In the genomic region with DNA sequence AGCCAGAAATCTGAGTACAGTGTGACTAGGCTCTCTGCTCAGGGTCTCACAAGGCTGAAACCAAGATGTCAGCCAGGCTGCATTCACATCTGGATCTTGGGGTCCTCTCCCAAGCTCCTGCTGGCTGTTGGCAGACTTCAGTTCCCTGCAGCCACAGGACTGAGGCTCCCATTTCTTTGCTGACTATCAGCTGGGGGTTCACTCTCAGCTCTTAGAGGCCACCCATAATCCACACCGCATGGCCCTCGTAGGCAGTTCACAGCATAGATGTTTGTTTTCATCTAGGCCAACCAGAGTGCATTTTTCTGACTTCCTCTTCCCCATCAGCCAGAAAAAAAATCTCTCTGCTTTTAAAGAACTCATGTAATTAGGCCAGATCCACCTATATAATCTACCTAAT, we compare ENCODE assay signal across 28 cellular contexts.
"Had no signal": no experiment of that assay in that cellular context is flagged by ENCODE, and none has a peak within 500 bp of the region (broad histone marks: within the 10 kb centered on the region; RNA-seq: fewer than 3 reads in every experiment).

No MANE protein-coding gene starts in this region.

- H3K27me3 ChIP-seq: left lung, neural progenitor cell, ovary, right atrium auricular region, stomach, testis, thyroid gland, transverse colon, upper lobe of right lung had no signal

- H2AFZ ChIP-seq: neural progenitor cell had no signal

- H3K27ac ChIP-seq: left lung, lower lobe of right lung, neural progenitor cell, right atrium auricular region, skin epidermis, stomach, testis, thyroid gland, transverse colon, upper lobe of right lung had no signal

- H3K9me3 Mint-ChIP-seq: naive thymus-derived CD8-positive, alpha-beta T cell; nephron; neural progenitor cell had no signal

- H3K4me3 ChIP-seq: left lung, lower lobe of right lung, neural progenitor cell, ovary, right atrium auricular region, skin epidermis, stomach, testis, thyroid gland, transverse colon, upper lobe of right lung had no signal

- H3K27ac Mint-ChIP-seq: immature natural killer cell; nephron; progenitor cell of endocrine pancreas; stimulated activated naive B cell treated with anti-CD40 and anti-IgM and Interleukin-4, amounts not matched to agents 10 μg/mL and 1 μg/mL and 100 μg/mL, for 72 hours had no signal

- H3K27me3 Mint-ChIP-seq: naive thymus-derived CD8-positive, alpha-beta T cell; progenitor cell of endocrine pancreas; stimulated activated naive B cell treated with anti-CD40 and anti-IgM and Interleukin-4, amounts not matched to agents 10 μg/mL and 1 μg/mL and 100 μg/mL, for 72 hours had no signal

- H3K4me3 Mint-ChIP-seq: immature natural killer cell; naive thymus-derived CD8-positive, alpha-beta T cell; nephron; neural progenitor cell; stimulated activated naive B cell treated with anti-CD40 and anti-IgM and Interleukin-4, amounts not matched to agents 10 μg/mL and 1 μg/mL and 100 μg/mL, for 72 hours had no signal

- H3K9ac ChIP-seq: neural progenitor cell had no signal

- ATAC-seq: left colon; lower lobe of right lung; naive thymus-derived CD8-positive, alpha-beta T cell; sciatic nerve; stimulated activated naive B cell treated with anti-CD40 and anti-IgM and Interleukin-4, amounts not matched to agents 10 μg/mL and 1 μg/mL and 100 μg/mL, for 72 hours; stimulated activated naive CD8-positive, alpha-beta T cell treated with anti-CD3 and anti-CD28 coated beads, Interleukin-15, Interleukin-2, amounts not matched to agents 100 U/mL and 50 U/mL, for 24 hours; upper lobe of right lung had no signal

- H3K4me1 Mint-ChIP-seq: immature natural killer cell; naive thymus-derived CD8-positive, alpha-beta T cell; nephron; neural progenitor cell; stimulated activated naive B cell treated with anti-CD40 and anti-IgM and Interleukin-4, amounts not matched to agents 10 μg/mL and 1 μg/mL and 100 μg/mL, for 72 hours had no signal

- H3K36me3 Mint-ChIP-seq: immature natural killer cell; naive thymus-derived CD8-positive, alpha-beta T cell; neural progenitor cell; stimulated activated naive B cell treated with anti-CD40 and anti-IgM and Interleukin-4, amounts not matched to agents 10 μg/mL and 1 μg/mL and 100 μg/mL, for 72 hours had no signal

- H3K4me1 ChIP-seq: left lung, lower lobe of right lung, neural progenitor cell, right atrium auricular region, stomach, testis, thyroid gland, transverse colon, upper lobe of right lung had no signal

- H3K9me3 ChIP-seq: left lung, lower lobe of right lung, ovary, right atrium auricular region, stomach, testis, thyroid gland, transverse colon, upper lobe of right lung had no signal

- DNase-seq: hypothalamus; immature natural killer cell; kidney; left colon; left lung; lower lobe of right lung; mammary epithelial cell; mesenchymal stem cell; naive thymus-derived CD8-positive, alpha-beta T cell; ovary; stimulated activated CD4-positive, alpha-beta T cell treated with anti-CD3 and anti-CD28 coated beads, Interleukin-12 subunit alpha, Interleukin-12 subunit beta, amount 100 ng/mL, for 4 hours; stimulated activated CD4-positive, alpha-beta T cell treated with anti-CD3 and anti-CD28 coated beads, Interleukin-15, amount 100 ng/mL, for 24 hours; stimulated activated CD4-positive, alpha-beta T cell treated with anti-CD3 and anti-CD28 coated beads, Interleukin-2, amount 100 ng/mL, for 24 hours; stimulated activated CD4-positive, alpha-beta T cell treated with anti-CD3 and anti-CD28 coated beads, Interleukin-4, amount 100 ng/mL, for 1 hour; stimulated activated naive B cell treated with anti-CD40 and anti-IgM and Interleukin-4, amounts not matched to agents 10 μg/mL and 1 μg/mL and 100 μg/mL, for 72 hours; stimulated activated naive CD8-positive, alpha-beta T cell treated with anti-CD3 and anti-CD28 coated beads, Interleukin-15, Interleukin-2, amounts not matched to agents 100 U/mL and 50 U/mL, for 24 hours; stomach; testis; thyroid gland; transverse colon; upper lobe of right lung had no signal

- H3K4me2 ChIP-seq: neural progenitor cell had no signal

- FAIRE-seq: kidney, urothelium cell line had no signal

- H3K36me3 ChIP-seq: left lung, lower lobe of right lung, neural progenitor cell, ovary, right atrium auricular region, stomach, thyroid gland, transverse colon, upper lobe of right lung had no signal
